12 cellular contexts compared by ENCODE assay signal in genomic region chr20:3121271-3121911, GRCh38. TPM values are rescaled to one million over a fixed set of nuclear protein-coding genes. Genes with fewer than 3 reads are reported as not detected.
DNase-seq lines count a peak whose midpoint lies in the region; ATAC-seq and TF ChIP-seq lines count a peak whose summit lies in the region.
"Had no signal": no experiment of that assay in that cellular context is flagged by ENCODE, and none has a peak within 500 bp of the region (broad histone marks: within the 10 kb centered on the region; RNA-seq: fewer than 3 reads in every experiment).

No MANE protein-coding gene starts in this region.

- peaks cover 8% of the 10 kb centered on the region for H3K4me1 Mint-ChIP-seq in chondrocyte (ENCODE audit: low read depth)

- H3K79me2 ChIP-seq in Karpas-422 (ENCODE audit: low read length) = no peaks in the 10 kb centered on the region

- no peaks in the 10 kb centered on the region for H3K27me3 Mint-ChIP-seq in chondrocyte (ENCODE audit: low read depth)

- POLR2A ChIA-PET in Panc1 (lab: Charles Lee) = no interaction called here

- TF ChIP-seq CTCF in Panc1 (IDR thresholded peaks at IDR 0.05) (no peak), chondrocyte (IDR thresholded peaks at IDR 0.05) (no peak), spleen (IDR thresholded peaks at IDR 0.05 in 8 of 11, conservative IDR thresholded peaks at IDR 0.05 in 3 of 11) (no peak)

- WGBS in spleen, 5 donors = 52 to 64% (median 56%) methylated on average over 10 to 11 of the region's 11 CpGs

- intact Hi-C loops in Panc1 (cut with micrococcal nuclease; ENCODE audit: unreplicated experiment) = no loop called here
- intact Hi-C loops in spleen (cut with DNase I; ENCODE audit: low total_unique reads) = no loop called here

- in situ Hi-C loops in Panc1 (cut with HindIII; ENCODE audit: low pct_unique_long_range_greater_than_20kb, low sequenced_read_pairs) = no loop called here

- no peaks in the 10 kb centered on the region for H4K20me1 ChIP-seq in Karpas-422 (ENCODE audit: insufficient read depth, low read depth, low read length)

- H3K9me3 ChIP-seq in Panc1 (ENCODE audit: control insufficient read depth, insufficient read depth, low read depth, low read length) = no peaks in the 10 kb centered on the region
- peaks cover 0 to 34% (median 12%) of the 10 kb centered on the region in 8 donors for H3K9me3 ChIP-seq in spleen
- no peaks in the 10 kb centered on the region; the same call in 1 of the 2 replicates for H3K9me3 ChIP-seq in Karpas-422 (ENCODE audit: low read length)
- H3K9me3 ChIP-seq: pancreas, vagina had no signal

- H3K36me3 Mint-ChIP-seq in chondrocyte (ENCODE audit: low read depth) = peaks cover 23% of the 10 kb centered on the region

- H3K36me3 ChIP-seq in Panc1 (ENCODE audit: control insufficient read depth, insufficient read depth, low read length) = no peaks in the 10 kb centered on the region
- peaks cover 0 to 64% (median 19%) of the 10 kb centered on the region in 6 donors for H3K36me3 ChIP-seq in spleen
- peaks cover 3% of the 10 kb centered on the region for H3K36me3 ChIP-seq in Karpas-422 (ENCODE audit: insufficient read depth, low read length)

- H3K27me3 ChIP-seq in Panc1 (ENCODE audit: control insufficient read depth, insufficient read depth, low read length) (no peaks in the 10 kb centered on the region), spleen (replicated peaks in 1 of 7) (no peaks in the 10 kb centered on the region), Karpas-422 (ENCODE audit: low read length) (no peaks in the 10 kb centered on the region)
- H3K27me3 ChIP-seq: pancreas, vagina had no signal

- H3K4me3 Mint-ChIP-seq in chondrocyte (ENCODE audit: unreplicated experiment) = no peak overlapping the region

- BruUV-seq in Panc1 (replicated peaks; lab: Mats Ljungman, UMichigan) = no TSS peak

- H3K4me3 ChIP-seq in Panc1 (ENCODE audit: low read depth in 2 of 2, low read length in 2 of 2) (no peak overlapping the region), spleen (no peak overlapping the region), Karpas-422 (ENCODE audit: low read length) (no peak overlapping the region)
- H3K4me3 ChIP-seq: pancreas, vagina had no signal

- H3K27ac ChIP-seq in Panc1 (ENCODE audit: low read length) (no peak overlapping the region), spleen (peak overlapping the region in 5 of 8 donors; percentile 9 to 69 (median 34)), Karpas-422 (ENCODE audit: low read length) (no peak overlapping the region)
- H3K27ac ChIP-seq: pancreas, vagina had no signal

- no peak overlapping the region for H3K4me2 ChIP-seq in Karpas-422 (ENCODE audit: low read depth, low read length, poor library complexity, severe bottlenecking)

- peak; percentile 7 for DNase-seq in activated effector memory CD4-positive, alpha-beta T cell treated with Interleukin-2 at 50 U/mL for 16 hours
- DNase-seq in activated effector memory CD4-positive, alpha-beta T cell treated with anti-CD3 and anti-CD28 coated beads, Interleukin-2, amount 50 U/mL, for 16 hours = no peak
- DNase-seq in Panc1 (ENCODE audit: low read depth, low spot score) (no peak), chondrocyte (ENCODE audit: low spot score) (peak; percentile 34), spleen (no peak), AG08396 (ENCODE audit: low spot score) (no peak), Karpas-422 (no peak), NCI-H1092 treated with DMSO at 0.1 percent for 48 hours (lab: John Stamatoyannopoulos, UW) (no peak)
- DNase-seq: mesendoderm, NCI-H510A, pancreas had no signal

- ATAC-seq in Panc1 = 0 out of 2 replicates have a peak, but pooled peaks have one; percentile 17
- ATAC-seq: pancreas had no signal

- H3K4me1 ChIP-seq in Panc1 (ENCODE audit: control insufficient read depth, insufficient read depth, low read length) (no peaks in the 10 kb centered on the region), spleen (peaks cover 0 to 46% (median 10%) of the 10 kb centered on the region in 6 donors), Karpas-422 (ENCODE audit: low read length) (no peaks in the 10 kb centered on the region)
- H3K4me1 ChIP-seq: pancreas, vagina had no signal

- H3K9me3 Mint-ChIP-seq in chondrocyte (ENCODE audit: low read depth) = no peaks in the 10 kb centered on the region

- TF ChIP-seq POLR2A in spleen (IDR thresholded peaks at IDR 0.05) = no peak

- no peak overlapping the region for H2AFZ ChIP-seq in Karpas-422 (ENCODE audit: low read length)

- CTCF ChIA-PET in Panc1 (lab: Charles Lee) = no interaction called here

- H3K27ac Mint-ChIP-seq in chondrocyte (ENCODE audit: unreplicated experiment) = peak overlapping the region; percentile 13

- no peaks in the 10 kb centered on the region for H3K9me2 ChIP-seq in Karpas-422 (replicated peaks; ENCODE audit: insufficient read depth, low read length)

- no peak overlapping the region for H3K9ac ChIP-seq in Karpas-422 (ENCODE audit: low read length)

RNA-seq across cellular contexts. Expression of gene AVP, which starts 36.9 kb away (rescaled TPM):
- total RNA-seq in Panc1 (2021; ENCODE audit: unreplicated experiment) (not detected), chondrocyte (not detected in 3 replicates), spleen (1 to 10 TPM in 1 of 7 donors, not detected in 6; 2.2 TPM)
- not detected for polyA plus RNA-seq in Panc1 (2012; ENCODE audit: insufficient read length)
- not detected for polyA plus RNA-seq in spleen
- total RNA-seq in Karpas-422 (2014; rRNA removed; shearing (Covaris generic); ENCODE audit: low replicate concordance) = not detected in 2 replicates
- total RNA-seq: pancreas, vagina had no signal
- polyA plus RNA-seq: pancreas had no signal

RNA-seq across cellular contexts. Expression of gene FASTKD5, which starts 38.3 kb away (rescaled TPM):
- total RNA-seq in Panc1 (2021; ENCODE audit: unreplicated experiment) (16.3 TPM), chondrocyte (9.8 to 12.3 TPM (median 10.8 TPM) in 3 replicates), spleen (10 to 100 TPM; 17.0 to 22.6 (median 18.5) TPM)
- polyA plus RNA-seq in Panc1 (2012; ENCODE audit: insufficient read length) = 8.2 TPM
- polyA plus RNA-seq in spleen = 10 to 100 TPM in 1 of 3 donors, 1 to 10 TPM in 2; 8.4 to 11.1 (median 9.0) TPM
- total RNA-seq in Karpas-422 (2014; rRNA removed; shearing (Covaris generic); ENCODE audit: low replicate concordance) = 13.1 and 17.5 TPM in 2 replicates

RNA-seq across cellular contexts. Expression of gene UBOX5, which starts 38.3 kb away (rescaled TPM):
- total RNA-seq in Panc1 (2021; ENCODE audit: unreplicated experiment) (6.6 TPM), chondrocyte (4.5 to 6.3 TPM (median 5.8 TPM) in 3 replicates), spleen (1 to 10 TPM; 5.9 to 8.1 (median 7.3) TPM)
- polyA plus RNA-seq in Panc1 (2012; ENCODE audit: insufficient read length) = 6.0 TPM
- 1 to 10 TPM; 2.4 to 4.0 (median 2.9) TPM for polyA plus RNA-seq in spleen
- 2.9 and 4.2 TPM in 2 replicates for total RNA-seq in Karpas-422 (2014; rRNA removed; shearing (Covaris generic); ENCODE audit: low replicate concordance)

RNA-seq across cellular contexts. Expression of gene OXT, which starts 50.0 kb away (rescaled TPM):
- total RNA-seq in Panc1 (2021; ENCODE audit: unreplicated experiment) (not detected), chondrocyte (not detected in 3 replicates), spleen (not detected)
- polyA plus RNA-seq in Panc1 (2012; ENCODE audit: insufficient read length) = 0.45 TPM
- under 1 TPM in 2 of 3 donors, not detected in 1; 0.68 to 1.00 TPM for polyA plus RNA-seq in spleen
- total RNA-seq in Karpas-422 (2014; rRNA removed; shearing (Covaris generic); ENCODE audit: low replicate concordance) = not detected in 2 replicates
- total RNA-seq: vagina had no signal
- polyA plus RNA-seq: pancreas had no signal

RNA-seq across cellular contexts. Expression of gene LZTS3, which starts 52.0 kb away (rescaled TPM):
- total RNA-seq in Panc1 (2021; ENCODE audit: unreplicated experiment) (5.2 TPM), chondrocyte (6.4 to 9.3 TPM (median 8.1 TPM) in 3 replicates), spleen (1 to 10 TPM; 1.4 to 5.5 (median 2.3) TPM)
- 7.8 TPM for polyA plus RNA-seq in Panc1 (2012; ENCODE audit: insufficient read length)
- 1 to 10 TPM in 1 of 3 donors, under 1 TPM in 2; 0.64 to 1.6 (median 0.96) TPM for polyA plus RNA-seq in spleen
- total RNA-seq in Karpas-422 (2014; rRNA removed; shearing (Covaris generic); ENCODE audit: low replicate concordance) = 3.1 and 9.1 TPM in 2 replicates

Comparison
In these comparisons a context has a peak if more than half of its experiments do, and no peak if none do; other contexts are left out.
1. DNase-seq: peak in activated effector memory CD4-positive, alpha-beta T cell treated with Interleukin-2 at 50 U/mL for 16 hours (single experiment) and chondrocyte (single experiment); none in activated effector memory CD4-positive, alpha-beta T cell treated with anti-CD3 and anti-CD28 coated beads, Interleukin-2, amount 50 U/mL, for 16 hours (single experiment), Panc1 (single experiment), spleen (single experiment), AG08396 (single experiment), Karpas-422 (single experiment) and NCI-H1092 treated with DMSO at 0.1 percent for 48 hours (single experiment).
2. H3K27ac ChIP-seq: peak in spleen (5 of 8); none in Panc1 (single experiment) and Karpas-422 (single experiment).